In genomic region chr2:170022692-170023091, GRCh38 we compare ENCODE assay signal across 11 cellular contexts.
DNase-seq lines count a peak whose midpoint lies in the region; ATAC-seq, FAIRE-seq and TF ChIP-seq lines count a peak whose summit lies in the region.
"Had no signal": no experiment of that assay in that cellular context is flagged by ENCODE, and none has a peak within 500 bp of the region (broad histone marks: within the 10 kb centered on the region; RNA-seq: fewer than 3 reads in every experiment).

No MANE protein-coding gene starts in this region.

- H3K9me3 Mint-ChIP-seq in endodermal cell: no peaks in the 10 kb centered on the region

- H3K36me3 ChIP-seq in right atrium auricular region (no peaks in the 10 kb centered on the region), endothelial cell of umbilical vein (ENCODE audit: control insufficient read depth in 2 of 2, extremely low read depth in 1 of 2, insufficient read depth in 2 of 2, low read length in 2 of 2) (no peaks in the 10 kb centered on the region), endodermal cell (ENCODE audit: control insufficient read depth, insufficient read depth, low read length) (no peaks in the 10 kb centered on the region), spleen (peaks cover 0 to 32% (median 3%) of the 10 kb centered on the region in 6 donors)

- no peak overlapping the region for H3K4me3 ChIP-seq in right atrium auricular region
- H3K4me3 ChIP-seq in endothelial cell of umbilical vein (replicated peaks in 1 of 3; ENCODE audit: insufficient read depth in 1 of 3, low read depth in 1 of 3, low read length in 3 of 3): no peak overlapping the region
- no peak overlapping the region for H3K4me3 ChIP-seq in endodermal cell (ENCODE audit: low read length)
- no peak overlapping the region for H3K4me3 ChIP-seq in spleen

- H3K4me1 Mint-ChIP-seq in endodermal cell: peaks cover 31% of the 10 kb centered on the region
- H3K4me1 Mint-ChIP-seq: B cell had no signal

- DNase-seq in left ventricle myocardium superior (no peak), right atrium auricular region (ENCODE audit: low spot score) (no peak), NCI-H446 (lab: John Stamatoyannopoulos, UW) (peak; percentile 92 to 97), endothelial cell of umbilical vein (ENCODE audit: low read depth, low spot score) (no peak), urothelium cell line (ENCODE audit: low spot score) (peak; percentile 50), endodermal cell (no peak), anterior cingulate cortex (lab: John Stamatoyannopoulos, UW) (no peak), spleen (no peak)
- DNase-seq: activated CD8-positive, alpha-beta memory T cell treated with anti-CD3 and anti-CD28 coated beads for 24 hours; midbrain had no signal

- no peaks in the 10 kb centered on the region for H3K79me2 ChIP-seq in endothelial cell of umbilical vein (ENCODE audit: control insufficient read depth, insufficient read depth, low read length)

- H3K27ac Mint-ChIP-seq in endodermal cell: no peak overlapping the region
- H3K27ac Mint-ChIP-seq: B cell had no signal

- H3K36me3 Mint-ChIP-seq in endodermal cell (ENCODE audit: low read depth): peaks cover 11% of the 10 kb centered on the region

- TF ChIP-seq CTCF in right atrium auricular region (IDR thresholded peaks at IDR 0.05): no peak
- TF ChIP-seq CTCF in endothelial cell of umbilical vein (IDR thresholded peaks at IDR 0.05; ENCODE audit: extremely low read depth in 1 of 2, insufficient read depth in 1 of 2, low read depth in 1 of 2, low read length in 2 of 2): no peak
- TF ChIP-seq CTCF in endodermal cell (conservative IDR thresholded peaks at IDR 0.05): no peak
- no peak for TF ChIP-seq CTCF in spleen (IDR thresholded peaks at IDR 0.05 in 8 of 11, conservative IDR thresholded peaks at IDR 0.05 in 3 of 11)

- FAIRE-seq in endothelial cell of umbilical vein (lab: Jason Lieb, UNC): no peak
- no peak for FAIRE-seq in urothelium cell line (lab: Jason Lieb, UNC)

- H3K27me3 Mint-ChIP-seq in endodermal cell (ENCODE audit: insufficient read depth): no peaks in the 10 kb centered on the region
- H3K27me3 Mint-ChIP-seq: B cell had no signal

- H3K9me3 ChIP-seq in right atrium auricular region (no peaks in the 10 kb centered on the region), endothelial cell of umbilical vein (replicated peaks; ENCODE audit: control insufficient read depth, insufficient read depth, low read length) (no peaks in the 10 kb centered on the region), endodermal cell (ENCODE audit: control insufficient read depth, low read length) (no peaks in the 10 kb centered on the region), spleen (no peaks in the 10 kb centered on the region)

- no peaks in the 10 kb centered on the region for H3K9me1 ChIP-seq in endothelial cell of umbilical vein (replicated peaks; ENCODE audit: control insufficient read depth, extremely low read depth, insufficient read depth, low read length)

- BruUV-seq in endothelial cell of umbilical vein (replicated peaks; lab: Mats Ljungman, UMichigan): no TSS peak

- H3K4me1 ChIP-seq in right atrium auricular region (peaks cover 0 to 15% of the 10 kb centered on the region in 2 donors), endothelial cell of umbilical vein (ENCODE audit: control insufficient read depth, extremely low read depth, insufficient read depth, low read length) (no peaks in the 10 kb centered on the region), endodermal cell (ENCODE audit: control insufficient read depth, insufficient read depth, low read length) (peaks cover 7% of the 10 kb centered on the region), spleen (no peaks in the 10 kb centered on the region)

- POLR2A ChIA-PET in endothelial cell of umbilical vein (lab: Charles Lee): no interaction called here

- no peak overlapping the region for H2AFZ ChIP-seq in endothelial cell of umbilical vein (ENCODE audit: low read depth, low read length)

- dilution Hi-C loops in endothelial cell of umbilical vein (cut with MboI; ENCODE audit: extremely low pct_ligation_motif_present, low sequenced_read_pairs): no loop called here

- no peak overlapping the region for H3K9ac ChIP-seq in endothelial cell of umbilical vein (replicated peaks; ENCODE audit: extremely low read depth, insufficient read depth, low read length)
- H3K9ac ChIP-seq in endodermal cell (ENCODE audit: extremely low read depth, low read length, poor library complexity, severe bottlenecking): no peak overlapping the region

- H3K27me3 ChIP-seq in right atrium auricular region: no peaks in the 10 kb centered on the region
- no peaks in the 10 kb centered on the region for H3K27me3 ChIP-seq in endothelial cell of umbilical vein (ENCODE audit: control insufficient read depth in 2 of 2, insufficient read depth in 2 of 2, low read length in 2 of 2)
- H3K27me3 ChIP-seq in endodermal cell (ENCODE audit: control insufficient read depth, insufficient read depth, low read length, poor library complexity, severe bottlenecking): no peaks in the 10 kb centered on the region
- H3K27me3 ChIP-seq in spleen (replicated peaks in 1 of 7): no peaks in the 10 kb centered on the region

- intact Hi-C loops in left ventricle myocardium superior (cut with micrococcal nuclease): no loop called here
- intact Hi-C loops in endothelial cell of umbilical vein (cut with micrococcal nuclease): no loop called here
- intact Hi-C loops in spleen (cut with DNase I; ENCODE audit: low total_unique reads): no loop called here

- H3K27ac ChIP-seq in right atrium auricular region (no peak overlapping the region), endothelial cell of umbilical vein (ENCODE audit: insufficient read depth, low read depth, low read length) (no peak overlapping the region), endodermal cell (ENCODE audit: low read depth, low read length) (no peak overlapping the region), spleen (no peak overlapping the region)

- ATAC-seq in left ventricle myocardium superior: peak; percentile 22

- H3K4me3 Mint-ChIP-seq in endodermal cell: no peak overlapping the region
- H3K4me3 Mint-ChIP-seq: B cell had no signal

- H4K20me1 ChIP-seq in endothelial cell of umbilical vein (replicated peaks; ENCODE audit: control insufficient read depth, extremely low read depth, insufficient read depth, low read length): no peaks in the 10 kb centered on the region

- TF ChIP-seq POLR2A in endothelial cell of umbilical vein (IDR thresholded peaks at IDR 0.05; ENCODE audit: low read depth, low read length) (no peak), spleen (IDR thresholded peaks at IDR 0.05) (no peak)

- CTCF ChIA-PET in endothelial cell of umbilical vein (lab: Charles Lee): interaction anchor here (1.5 kb wide), 1 partner anchor 9 kb away, joined by 3 read pairs; no protein-coding TSS in a partner anchor

- no peak overlapping the region for H3K4me2 ChIP-seq in endothelial cell of umbilical vein (ENCODE audit: insufficient read depth, low read length)

TF ChIP-seq in endothelial cell of umbilical vein, 7 proteins besides CTCF, POLR2A, EP300 and RAD21:
- no peak for TF ChIP-seq EZH2 (IDR thresholded peaks at IDR 0.05; ENCODE audit: borderline replicate concordance, low read depth, low read length, severe bottlenecking)
- no peak for TF ChIP-seq MYC (IDR thresholded peaks at IDR 0.05; ENCODE audit: low read depth, low read length)
- no peak for TF ChIP-seq JUN (IDR thresholded peaks at IDR 0.05; ENCODE audit: borderline replicate concordance, insufficient read depth, insufficient read length, low read depth)
- no peak for TF ChIP-seq GATA2 (IDR thresholded peaks at IDR 0.05; ENCODE audit: insufficient read depth, insufficient read length, low read depth, low read length)
- no peak for TF ChIP-seq POLR2AphosphoS5 (IDR thresholded peaks at IDR 0.05; ENCODE audit: insufficient read depth, low read depth, low read length)
- TF ChIP-seq FOS (IDR thresholded peaks at IDR 0.05; ENCODE audit: borderline replicate concordance, insufficient read depth, low read length): peak; percentile 22

Comparison
In these comparisons a context has a peak if more than half of its experiments do, and no peak if none do; other contexts are left out.
1. DNase-seq: peak in NCI-H446 (2 of 2) and urothelium cell line (single experiment); none in left ventricle myocardium superior (single experiment), right atrium auricular region (single experiment), endothelial cell of umbilical vein (single experiment), endodermal cell (single experiment), anterior cingulate cortex (0 of 58) and spleen (single experiment).